ENCODE assay signal across 17 cellular contexts in the genomic region with DNA sequence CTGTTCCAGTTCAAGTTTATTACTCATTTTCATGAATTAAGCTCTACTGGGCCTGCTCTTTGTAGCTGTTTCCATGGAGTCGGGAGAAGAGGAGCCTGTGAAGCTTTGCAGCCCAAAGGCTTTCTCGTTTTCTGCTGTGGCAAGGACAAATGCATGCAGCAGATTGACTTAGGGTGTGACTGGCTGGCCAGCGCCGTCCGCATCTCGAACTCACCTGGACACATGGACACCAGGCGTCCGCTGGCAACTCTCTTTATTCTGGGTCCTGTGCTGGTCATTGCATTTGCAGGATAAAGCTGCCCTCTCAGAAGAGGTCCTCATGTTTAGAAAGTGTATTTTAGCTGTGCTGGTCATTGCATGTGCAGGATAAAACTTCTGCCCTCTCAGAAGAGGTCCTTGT.
DNase-seq lines count a peak whose midpoint lies in the region; ATAC-seq and TF ChIP-seq lines count a peak whose summit lies in the region.
"Had no signal": no experiment of that assay in that cellular context is flagged by ENCODE, and none has a peak within 500 bp of the region (broad histone marks: within the 10 kb centered on the region; RNA-seq: fewer than 3 reads in every experiment).

No MANE protein-coding gene starts in this region.

- no peak overlapping the region for H2AFZ ChIP-seq in mammary epithelial cell (ENCODE audit: low read depth, low read length)

- no peaks in the 10 kb centered on the region for H3K79me2 ChIP-seq in mammary epithelial cell (ENCODE audit: insufficient read depth, low read length)

- H3K36me3 ChIP-seq in psoas muscle (ENCODE audit: insufficient read depth in 1 of 2, low read depth in 1 of 2) (no peaks in the 10 kb centered on the region), mammary epithelial cell (ENCODE audit: insufficient read depth, low read length) (no peaks in the 10 kb centered on the region)
- H3K36me3 ChIP-seq: BE2C had no signal

- TF ChIP-seq CTCF in natural killer cell (IDR thresholded peaks at IDR 0.05) (no peak), psoas muscle (IDR thresholded peaks at IDR 0.05) (no peak), mammary epithelial cell (conservative IDR thresholded peaks at IDR 0.05 in 1 of 2, IDR thresholded peaks at IDR 0.05 in 1 of 2; ENCODE audit: extremely low read depth in 1 of 2, insufficient read depth in 1 of 2, low read depth in 1 of 2, low read length in 2 of 2) (no peak)

- CTCF ChIA-PET in mammary epithelial cell (lab: Charles Lee; ENCODE audit: low non-redundant PET), result interaction anchor here (0.7 kb wide), 1 partner anchor 124 kb away, joined by 5 read pairs; no protein-coding TSS in a partner anchor

- ATAC-seq in natural killer cell (no peak), psoas muscle (no peak), GM21528 (IDR thresholded peaks at IDR 0.05; ENCODE audit: low FRiP score, unreplicated experiment) (no peak)
- ATAC-seq in natural killer cell treated with Interleukin-12 subunit alpha and Interleukin-12 subunit beta and Interleukin-15 and Interleukin-18, amount 100 ng/mL, for 72 hours, result no peak
- ATAC-seq in stimulated activated naive CD8-positive, alpha-beta T cell treated with anti-CD3 and anti-CD28 coated beads, Interleukin-15, Interleukin-2, amounts not matched to agents 100 U/mL and 50 U/mL, for 24 hours, result no peak

- peak; percentile 6 for DNase-seq in activated CD8-positive, alpha-beta memory T cell treated with anti-CD3 and anti-CD28 coated beads, Interleukin-2, amount 50 U/mL, for 4 hours
- no peak for DNase-seq in activated CD8-positive, alpha-beta memory T cell treated with anti-CD3 and anti-CD28 coated beads, Interleukin-2, amount 50 U/mL, for 48 hours
- DNase-seq in natural killer cell, result peak; percentile 6
- no peak for DNase-seq in natural killer cell treated with Interleukin-12 subunit alpha and Interleukin-12 subunit beta and Interleukin-15 and Interleukin-18, amount 100 ng/mL, for 72 hours (ENCODE audit: low spot score)
- DNase-seq in psoas muscle, result peak; percentile 2 to 23
- DNase-seq in mammary epithelial cell, result no peak
- no peak for DNase-seq in stimulated activated naive CD8-positive, alpha-beta T cell treated with anti-CD3 and anti-CD28 coated beads, Interleukin-15, Interleukin-2, amounts not matched to agents 100 U/mL and 50 U/mL, for 24 hours
- DNase-seq: EL, HFFc6, NCI-H187 treated with DMSO at 0.1 percent for 48 hours, NCI-H345, NCI-H526 treated with DMSO at 0.1 percent for 48 hours had no signal

- H3K4me3 ChIP-seq in psoas muscle (no peak overlapping the region), mammary epithelial cell (replicated peaks in 1 of 3; ENCODE audit: insufficient read depth in 1 of 3, low read depth in 2 of 3, low read length in 3 of 3) (no peak overlapping the region)

- no peak overlapping the region for H3K4me2 ChIP-seq in mammary epithelial cell (ENCODE audit: insufficient read depth, low read depth, low read length)

- peaks cover 41 to 54% of the 10 kb centered on the region in 2 donors for H3K27me3 Mint-ChIP-seq in natural killer cell (ENCODE audit: low read depth in 2 of 2)
- H3K27me3 Mint-ChIP-seq in natural killer cell treated with Interleukin-12 subunit alpha and Interleukin-12 subunit beta and Interleukin-15 and Interleukin-18, amount 100 ng/mL, for 72 hours, result peaks cover 27 to 52% of the 10 kb centered on the region in 2 donors

- no TSS peak for BruUV-seq in mammary epithelial cell (replicated peaks; lab: Mats Ljungman, UMichigan)

- H3K27ac ChIP-seq in psoas muscle, result no peak overlapping the region
- no peak overlapping the region for H3K27ac ChIP-seq in mammary epithelial cell (ENCODE audit: insufficient read depth, low read depth, low read length)
- H3K27ac ChIP-seq: 22Rv1, HL-60 had no signal

- dilution Hi-C loops in mammary epithelial cell (cut with HindIII; ENCODE audit: low sequenced_read_pairs), result no loop called here

- no peaks in the 10 kb centered on the region for H3K4me1 ChIP-seq in psoas muscle
- H3K4me1 ChIP-seq in mammary epithelial cell (ENCODE audit: insufficient read depth, low read length), result no peaks in the 10 kb centered on the region

- H3K9ac ChIP-seq in mammary epithelial cell (ENCODE audit: insufficient read depth, low read length), result no peak overlapping the region

- H4K20me1 ChIP-seq in mammary epithelial cell (ENCODE audit: insufficient read depth, low read length), result no peaks in the 10 kb centered on the region

- in situ Hi-C loops in mammary epithelial cell (cut with MboI; ENCODE audit: low sequenced_read_pairs in 2 of 2), result no loop called here

- H3K9me3 Mint-ChIP-seq in natural killer cell, result no peaks in the 10 kb centered on the region
- H3K9me3 Mint-ChIP-seq in natural killer cell treated with Interleukin-12 subunit alpha and Interleukin-12 subunit beta and Interleukin-15 and Interleukin-18, amount 100 ng/mL, for 72 hours, result no peaks in the 10 kb centered on the region
- H3K9me3 Mint-ChIP-seq: CD4-positive, alpha-beta T cell had no signal

- intact Hi-C loops in natural killer cell (cut with micrococcal nuclease) (no loop called here), psoas muscle (cut with DNase I) (no loop called here), mammary epithelial cell (cut with micrococcal nuclease) (no loop called here)

- no peaks in the 10 kb centered on the region for H3K36me3 Mint-ChIP-seq in natural killer cell
- no peaks in the 10 kb centered on the region for H3K36me3 Mint-ChIP-seq in natural killer cell treated with Interleukin-12 subunit alpha and Interleukin-12 subunit beta and Interleukin-15 and Interleukin-18, amount 100 ng/mL, for 72 hours

- no peaks in the 10 kb centered on the region for H3K4me1 Mint-ChIP-seq in natural killer cell
- H3K4me1 Mint-ChIP-seq in natural killer cell treated with Interleukin-12 subunit alpha and Interleukin-12 subunit beta and Interleukin-15 and Interleukin-18, amount 100 ng/mL, for 72 hours (ENCODE audit: low read depth in 2 of 2), result no peaks in the 10 kb centered on the region

- WGBS in psoas muscle, 3 donors, result 86 to 91% (median 87%) methylated on average over 8 of the region's 8 CpGs
- WGBS in mammary epithelial cell (ENCODE audit: low coverage, missing lambda C conversion rate), result 78% methylated on average over 7 of the region's 8 CpGs

- H3K4me3 Mint-ChIP-seq in natural killer cell, result no peak overlapping the region
- no peak overlapping the region for H3K4me3 Mint-ChIP-seq in natural killer cell treated with Interleukin-12 subunit alpha and Interleukin-12 subunit beta and Interleukin-15 and Interleukin-18, amount 100 ng/mL, for 72 hours
- H3K4me3 Mint-ChIP-seq: CD4-positive, alpha-beta T cell; HFFc6 had no signal

- H3K27ac Mint-ChIP-seq in natural killer cell, result no peak overlapping the region
- no peak overlapping the region for H3K27ac Mint-ChIP-seq in natural killer cell treated with Interleukin-12 subunit alpha and Interleukin-12 subunit beta and Interleukin-15 and Interleukin-18, amount 100 ng/mL, for 72 hours
- H3K27ac Mint-ChIP-seq: CD4-positive, alpha-beta T cell; HFFc6 had no signal

- H3K27me3 ChIP-seq in psoas muscle (ENCODE audit: insufficient read depth in 3 of 3, low read length in 2 of 3), result peaks cover 0 to 4% (median 2%) of the 10 kb centered on the region in 3 donors
- H3K27me3 ChIP-seq in mammary epithelial cell (ENCODE audit: insufficient read depth, low read length), result no peaks in the 10 kb centered on the region
- H3K27me3 ChIP-seq: BE2C had no signal

- H3K9me3 ChIP-seq in psoas muscle (no peaks in the 10 kb centered on the region), mammary epithelial cell (replicated peaks; ENCODE audit: insufficient read depth, low read length) (peaks cover 11% of the 10 kb centered on the region)
- H3K9me3 ChIP-seq: BE2C had no signal

Comparison
In these comparisons a context has a peak if more than half of its experiments do, and no peak if none do; other contexts are left out.
1. DNase-seq: peak in activated CD8-positive, alpha-beta memory T cell treated with anti-CD3 and anti-CD28 coated beads, Interleukin-2, amount 50 U/mL, for 4 hours (single experiment), natural killer cell (single experiment) and psoas muscle (2 of 2); none in activated CD8-positive, alpha-beta memory T cell treated with anti-CD3 and anti-CD28 coated beads, Interleukin-2, amount 50 U/mL, for 48 hours (single experiment), natural killer cell treated with Interleukin-12 subunit alpha and Interleukin-12 subunit beta and Interleukin-15 and Interleukin-18, amount 100 ng/mL, for 72 hours (single experiment), mammary epithelial cell (single experiment) and stimulated activated naive CD8-positive, alpha-beta T cell treated with anti-CD3 and anti-CD28 coated beads, Interleukin-15, Interleukin-2, amounts not matched to agents 100 U/mL and 50 U/mL, for 24 hours (single experiment).